10 cellular contexts compared by ENCODE assay signal in the genomic region with DNA sequence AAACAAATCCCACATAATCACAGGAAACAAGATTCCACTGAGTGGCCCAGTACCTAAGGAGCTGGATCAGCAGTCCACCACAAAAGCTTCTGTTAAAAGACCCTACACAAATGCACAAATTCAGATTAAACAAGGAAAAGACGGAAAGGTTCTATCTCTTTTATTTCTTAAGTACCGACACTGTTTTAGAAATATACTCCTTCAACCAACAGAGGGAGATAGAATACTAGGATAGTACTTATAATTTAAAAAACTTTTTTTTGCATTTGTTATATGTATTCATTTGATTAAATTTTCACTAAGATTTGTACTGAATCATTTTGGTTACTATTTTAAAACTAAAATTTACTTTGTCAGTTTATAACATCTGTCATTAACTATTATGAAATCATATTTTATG. TPM values are rescaled to one million over a fixed set of nuclear protein-coding genes. Genes with fewer than 3 reads are reported as not detected.
DNase-seq lines count a peak whose midpoint lies in the region; ATAC-seq, FAIRE-seq and TF ChIP-seq lines count a peak whose summit lies in the region.
"Had no signal": no experiment of that assay in that cellular context is flagged by ENCODE, and none has a peak within 500 bp of the region (broad histone marks: within the 10 kb centered on the region; RNA-seq: fewer than 3 reads in every experiment).

No MANE protein-coding gene starts in this region.

- TF ChIP-seq CTCF in BJ (IDR thresholded peaks at IDR 0.05; ENCODE audit: insufficient read depth, low read depth, low read length) (peak; percentile 39; the same call in 1 of the 2 replicates), osteoblast (IDR thresholded peaks at IDR 0.05; ENCODE audit: extremely low read depth, low read depth, low read length) (peak; percentile 55), omental fat pad (IDR thresholded peaks at IDR 0.05) (no peak)

- H3K36me3 ChIP-seq in BJ (ENCODE audit: control insufficient read depth, insufficient read depth, low read length) (no peaks in the 10 kb centered on the region), osteoblast (ENCODE audit: insufficient read depth, low read length) (peaks cover 10% of the 10 kb centered on the region)

- peak; percentile 68 for FAIRE-seq in RCC 7860 (lab: Jason Lieb, UNC)

- DNase-seq in BJ (ENCODE audit: low read depth) (no peak), RCC 7860 (ENCODE audit: low spot score) (no peak), fibroblast of gingiva (ENCODE audit: low read depth) (peak; percentile 18), osteoblast (ENCODE audit: insufficient read length, low spot score, missing footprints) (no peak), cortex of kidney (lab: John Stamatoyannopoulos, UW) (no peak), pons (ENCODE audit: low spot score) (no peak), omental fat pad (ENCODE audit: low spot score) (no peak)
- DNase-seq in stimulated activated naive CD8-positive, alpha-beta T cell treated with anti-CD3 and anti-CD28 coated beads, Interleukin-15, Interleukin-2, amounts not matched to agents 100 U/mL and 50 U/mL, for 24 hours = no peak
- DNase-seq: DMS79 treated with DMSO at 0.1 percent for 48 hours, left cardiac atrium had no signal

- CTCF ChIA-PET in BJ (lab: Yijun Ruan, JAX) = interaction anchor here (0.6 to 6.7 kb wide), 44 partner anchors 10 to 778 kb away, joined by 3 to 172 read pairs (median 4); a partner anchor contains a TSS

- no peak overlapping the region for H3K27ac ChIP-seq in osteoblast (ENCODE audit: low read depth, low read length)

- no peak for ATAC-seq in stimulated activated naive CD8-positive, alpha-beta T cell treated with anti-CD3 and anti-CD28 coated beads, Interleukin-15, Interleukin-2, amounts not matched to agents 100 U/mL and 50 U/mL, for 24 hours
- no peak for ATAC-seq in omental fat pad (ENCODE audit: low FRiP score)

- H4K20me1 ChIP-seq in osteoblast (ENCODE audit: insufficient read depth, low read length) = no peaks in the 10 kb centered on the region

- no peak overlapping the region for H3K4me3 ChIP-seq in BJ (ENCODE audit: low read depth, low read length)
- no peak overlapping the region for H3K4me3 ChIP-seq in osteoblast (ENCODE audit: insufficient read depth, low read length)

- H3K4me1 ChIP-seq in osteoblast (ENCODE audit: insufficient read depth, low read length) = no peaks in the 10 kb centered on the region

- POLR2A ChIA-PET in BJ (lab: Charles Lee) = no interaction called here

- H3K79me2 ChIP-seq in osteoblast (ENCODE audit: insufficient read depth, low read length) = no peaks in the 10 kb centered on the region

- H3K27me3 ChIP-seq in BJ (ENCODE audit: control insufficient read depth, insufficient read depth, low read length) (no peaks in the 10 kb centered on the region), osteoblast (ENCODE audit: insufficient read depth, low read length) (no peaks in the 10 kb centered on the region)

- no peaks in the 10 kb centered on the region for H3K9me3 ChIP-seq in osteoblast (ENCODE audit: low read depth, low read length)

- no peak overlapping the region for H3K4me2 ChIP-seq in osteoblast (ENCODE audit: insufficient read depth, low read length)

- peak overlapping the region; percentile 42 for H2AFZ ChIP-seq in osteoblast (ENCODE audit: low read length)

RNA-seq across cellular contexts. Expression of a gene that starts 12.5 kb away (rescaled TPM):
- polyA plus RNA-seq in BJ (2011; rRNA removed) = 2.6 and 2.8 TPM in 2 replicates
- polyA minus RNA-seq in BJ (2011; rRNA and poly(A)+ RNA removed) = 1.3 TPM in 2 replicates
- total RNA-seq in osteoblast (2.9 and 3.3 TPM in 2 replicates), omental fat pad (1 to 10 TPM; 1.4 to 4.1 (median 2.4) TPM)

Comparison
In these comparisons a context has a peak if more than half of its experiments do, and no peak if none do; other contexts are left out.
1. CTCF ChIP-seq: peak in BJ (single experiment) and osteoblast (single experiment); none in omental fat pad (0 of 3).